8 cellular contexts compared by ENCODE assay signal in genomic region chr10:129963831-129964501, GRCh38. TPM values are rescaled to one million over a fixed set of nuclear protein-coding genes. Genes with fewer than 3 reads are reported as not detected.
DNase-seq lines count a peak whose midpoint lies in the region; ATAC-seq and TF ChIP-seq lines count a peak whose summit lies in the region.

EBF3 (minus strand) TSS chr10:129964274; CDS start chr10:129963768, 506 bp downstream.

- peaks cover 34% of the 10 kb centered on the region for H3K4me1 Mint-ChIP-seq in activated naive CD8-positive, alpha-beta T cell treated with anti-CD3 and anti-CD28 coated beads, Interleukin-2, amount 50 U/mL, for 24 hours

- H3K27me3 ChIP-seq in left ventricle myocardium inferior (ENCODE audit: low read depth): peaks cover 99% of the 10 kb centered on the region
- H3K27me3 ChIP-seq in rectal smooth muscle tissue (ENCODE audit: control insufficient read depth, insufficient read depth, low read length): peaks cover 60% of the 10 kb centered on the region

- DNase-seq in GM12864 (ENCODE audit: low read depth) (no peak), NCI-H446 treated with DMSO at 0.1 percent for 48 hours (lab: John Stamatoyannopoulos, UW) (peak; percentile 60), left ventricle myocardium inferior (peak; percentile 90), SIG-M5 (lab: John Stamatoyannopoulos, UW) (no peak)
- peak; percentile 58 for DNase-seq in activated naive CD8-positive, alpha-beta T cell treated with anti-CD3 and anti-CD28 coated beads, Interleukin-2, amount 50 U/mL, for 24 hours

- no peak for TF ChIP-seq CTCF in GM12864 (IDR thresholded peaks at IDR 0.05; ENCODE audit: low read depth, low read length, missing control alignments)
- TF ChIP-seq CTCF in left ventricle myocardium inferior (IDR thresholded peaks at IDR 0.05; ENCODE audit: borderline replicate concordance): no peak

- H3K4me3 ChIP-seq in GM12864 (ENCODE audit: low read depth, low read length) (peak within 1 kb of the TSS; percentile 9; the same call in 1 of the 2 replicates), left ventricle myocardium inferior (peak within 1 kb of the TSS; percentile 75), rectal smooth muscle tissue (ENCODE audit: low read length) (peak within 1 kb of the TSS; percentile 62)

- H3K27me3 Mint-ChIP-seq in activated naive CD8-positive, alpha-beta T cell treated with anti-CD3 and anti-CD28 coated beads, Interleukin-2, amount 50 U/mL, for 24 hours: peaks cover 62% of the 10 kb centered on the region

- H3K9me3 Mint-ChIP-seq in activated naive CD8-positive, alpha-beta T cell treated with anti-CD3 and anti-CD28 coated beads, Interleukin-2, amount 50 U/mL, for 24 hours: no peaks in the 10 kb centered on the region

- no peaks in the 10 kb centered on the region for H3K9me3 ChIP-seq in left ventricle myocardium inferior (replicated peaks)

- peaks cover 3% of the 10 kb centered on the region for H3K36me3 Mint-ChIP-seq in activated naive CD8-positive, alpha-beta T cell treated with anti-CD3 and anti-CD28 coated beads, Interleukin-2, amount 50 U/mL, for 24 hours (ENCODE audit: low read depth)

- no peak within 1 kb of the TSS for H3K9ac ChIP-seq in rectal smooth muscle tissue (ENCODE audit: low read length)

- ATAC-seq in activated naive CD8-positive, alpha-beta T cell treated with anti-CD3 and anti-CD28 coated beads, Interleukin-2, amount 50 U/mL, for 24 hours: peak; percentile 60
- ATAC-seq in HG03469 (IDR thresholded peaks at IDR 0.05; ENCODE audit: unreplicated experiment) (no peak), HG03342 (IDR thresholded peaks at IDR 0.05; ENCODE audit: unreplicated experiment) (no peak)

- no peaks in the 10 kb centered on the region for H3K36me3 ChIP-seq in left ventricle myocardium inferior
- H3K36me3 ChIP-seq in rectal smooth muscle tissue (ENCODE audit: control insufficient read depth, insufficient read depth, low read length): no peaks in the 10 kb centered on the region

- peak within 1 kb of the TSS; percentile 54 for H3K27ac Mint-ChIP-seq in activated naive CD8-positive, alpha-beta T cell treated with anti-CD3 and anti-CD28 coated beads, Interleukin-2, amount 50 U/mL, for 24 hours

- peak within 1 kb of the TSS; percentile 93 for H3K27ac ChIP-seq in left ventricle myocardium inferior (replicated peaks)
- H3K27ac ChIP-seq in rectal smooth muscle tissue (ENCODE audit: low read depth, low read length): no peak within 1 kb of the TSS

- intact Hi-C loops in left ventricle myocardium inferior (cut with micrococcal nuclease): no loop called here

- H3K4me1 ChIP-seq in left ventricle myocardium inferior: peaks cover 63% of the 10 kb centered on the region
- peaks cover 3% of the 10 kb centered on the region for H3K4me1 ChIP-seq in rectal smooth muscle tissue (ENCODE audit: control insufficient read depth, insufficient read depth, low read length)

- peak within 1 kb of the TSS; percentile 67 for H3K4me3 Mint-ChIP-seq in activated naive CD8-positive, alpha-beta T cell treated with anti-CD3 and anti-CD28 coated beads, Interleukin-2, amount 50 U/mL, for 24 hours

RNA-seq across cellular contexts. Expression of gene EBF3, which starts in this region (rescaled TPM):
- 6.2 TPM for total RNA-seq in left ventricle myocardium inferior

Comparison
In these comparisons a context has a peak if more than half of its experiments do, and no peak if none do; other contexts are left out.
1. DNase-seq: peak in NCI-H446 treated with DMSO at 0.1 percent for 48 hours (single experiment), activated naive CD8-positive, alpha-beta T cell treated with anti-CD3 and anti-CD28 coated beads, Interleukin-2, amount 50 U/mL, for 24 hours (single experiment) and left ventricle myocardium inferior (single experiment); none in GM12864 (single experiment) and SIG-M5 (single experiment).
2. H3K4me3 ChIP-seq: peak in every context shown above with its lines; median percentile 75 in left ventricle myocardium inferior; 62 in rectal smooth muscle tissue; 9 in GM12864.